Comparison of ENCODE assay signal across 24 cellular contexts in the genomic region with DNA sequence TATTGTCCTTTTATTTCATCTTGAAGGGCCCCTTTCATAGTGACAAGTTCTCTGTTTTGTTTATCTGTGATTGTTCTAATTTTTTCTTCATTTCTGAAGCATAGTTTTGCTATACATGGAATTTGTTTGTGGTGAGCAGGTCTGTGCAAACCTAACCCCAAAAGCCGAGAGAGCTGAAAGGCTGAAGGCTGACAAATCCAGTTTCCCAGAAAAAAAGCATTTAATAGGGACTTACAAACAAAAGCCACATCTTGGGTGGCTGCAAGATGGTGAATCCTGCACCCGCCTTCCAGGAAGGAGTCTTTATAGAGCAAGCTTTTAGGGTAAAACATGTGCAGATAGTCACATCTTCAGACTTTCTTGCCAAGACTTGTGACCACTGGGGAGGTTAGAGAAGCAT.
"Had no signal": no experiment of that assay in that cellular context is flagged by ENCODE, and none has a peak within 500 bp of the region (broad histone marks: within the 10 kb centered on the region; RNA-seq: fewer than 3 reads in every experiment).

No MANE protein-coding gene starts in this region.

- DNase-seq: cortex of kidney; effector memory CD8-positive, alpha-beta T cell; erythroblast; esophagus squamous epithelium; foreskin melanocyte; glutamatergic neuron; hypothalamus; immature natural killer cell; left ventricle myocardium superior; lower lobe of right lung; naive thymus-derived CD8-positive, alpha-beta T cell; nephron progenitor cell; stimulated activated CD4-positive, alpha-beta T cell treated with anti-CD3 and anti-CD28 coated beads, Interleukin-2, amount 100 ng/mL, for 24 hours; stimulated activated CD4-positive, alpha-beta T cell treated with anti-CD3 and anti-CD28 coated beads, Interleukin-4, amount 100 ng/mL, for 24 hours; stimulated activated naive CD4-positive, alpha-beta T cell treated with Interleukin-2 at 50 U/mL for 16 hours; stomach; thyroid gland had no signal

- H3K9ac ChIP-seq: parathyroid adenoma had no signal

- H3K36me3 ChIP-seq: esophagus squamous epithelium, lower lobe of right lung, neutrophil, prostate gland, right atrium auricular region, stomach, thyroid gland had no signal

- ATAC-seq: effector memory CD8-positive, alpha-beta T cell; left ventricle myocardium superior; lower lobe of right lung; naive thymus-derived CD8-positive, alpha-beta T cell; sciatic nerve; stimulated activated effector memory CD8-positive, alpha-beta T cell treated with anti-CD3 and anti-CD28 coated beads, Interleukin-12 subunit alpha, Interleukin-12 subunit beta, amount 100 ng/mL, for 72 hours had no signal

- H3K9me3 ChIP-seq: esophagus squamous epithelium, lower lobe of right lung, neutrophil, prostate gland, right atrium auricular region, stomach, thyroid gland had no signal

- FAIRE-seq: endometrium had no signal

- H2AFZ ChIP-seq: parathyroid adenoma had no signal

- H3K4me3 ChIP-seq: esophagus squamous epithelium, lower lobe of right lung, prostate gland, right atrium auricular region, stomach, thyroid gland had no signal

- H3K27ac ChIP-seq: esophagus squamous epithelium, lower lobe of right lung, neutrophil, parathyroid adenoma, prostate gland, right atrium auricular region, stomach, thyroid gland had no signal

- H3K27me3 ChIP-seq: esophagus squamous epithelium, neutrophil, right atrium auricular region, stomach, thyroid gland had no signal

- H3K79me2 ChIP-seq: parathyroid adenoma had no signal

- H3K4me1 ChIP-seq: esophagus squamous epithelium, lower lobe of right lung, parathyroid adenoma, prostate gland, right atrium auricular region, stomach, thyroid gland had no signal
